Comparison of ENCODE assay signal across 15 cellular contexts in the genomic region with DNA sequence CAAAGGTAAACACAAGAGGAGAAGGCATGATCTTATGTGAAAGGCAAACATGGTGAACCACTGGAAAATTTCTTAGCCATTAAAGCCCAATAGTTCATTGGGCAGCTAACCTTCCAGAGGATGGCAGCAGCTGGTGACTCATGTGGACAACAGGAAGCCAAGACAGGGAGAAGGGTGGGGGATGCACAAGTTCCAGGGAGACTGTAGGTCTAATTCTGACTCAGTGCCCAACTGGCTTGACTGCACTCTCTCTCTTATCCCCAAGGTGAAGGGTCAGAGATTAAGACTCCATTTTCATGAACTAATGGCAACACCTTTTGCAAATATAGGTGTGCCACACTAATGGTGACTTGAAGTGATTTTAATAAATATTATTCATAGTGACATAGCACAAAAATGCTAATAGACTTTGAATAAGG. TPM values are rescaled to one million over a fixed set of nuclear protein-coding genes. Genes with fewer than 3 reads are reported as not detected.
A peak's percentile ranks its signal among the peaks of the same experiment; 100 is the strongest.
DNase-seq lines count a peak whose midpoint lies in the region; ATAC-seq, FAIRE-seq and TF ChIP-seq lines count a peak whose summit lies in the region.
"Had no signal": no experiment of that assay in that cellular context is flagged by ENCODE, and none has a peak within 500 bp of the region (broad histone marks: within the 10 kb centered on the region; RNA-seq: fewer than 3 reads in every experiment).

No MANE protein-coding gene starts in this region.

- in situ Hi-C loops in astrocyte of the spinal cord (cut with HindIII; ENCODE audit: low sequenced_read_pairs), result no loop called here

- no peaks in the 10 kb centered on the region for H4K20me1 ChIP-seq in keratinocyte (ENCODE audit: control insufficient read depth, extremely low read depth, insufficient read depth, low read length)

- TF ChIP-seq CTCF in A549 (IDR thresholded peaks at IDR 0.05) (no peak), astrocyte of the spinal cord (IDR thresholded peaks at IDR 0.05; ENCODE audit: low read depth, low read length) (no peak), keratinocyte (optimal IDR thresholded peaks at IDR 0.05 in 1 of 3, IDR thresholded peaks at IDR 0.05 in 1 of 3, conservative IDR thresholded peaks at IDR 0.05 in 1 of 3; ENCODE audit: extremely low read depth in 1 of 3, insufficient read depth in 2 of 3, low read length in 3 of 3) (no peak), GM10266 (IDR thresholded peaks at IDR 0.05; ENCODE audit: control insufficient read depth, insufficient read depth, low read depth, missing control alignments) (no peak), Caco-2 (IDR thresholded peaks at IDR 0.05; ENCODE audit: insufficient read depth in 1 of 2, low read depth in 1 of 2, low read length in 1 of 2, severe bottlenecking in 1 of 2, unreplicated experiment in 1 of 2) (no peak)

- intact Hi-C loops in aorta (cut with DNase I) (no loop called here), Caco-2 (cut with micrococcal nuclease; ENCODE audit: unreplicated experiment) (no loop called here)

- dilution Hi-C loops in keratinocyte (cut with MboI; ENCODE audit: extremely low pct_ligation_motif_present, low sequenced_read_pairs), result no loop called here

- H3K4me2 ChIP-seq in A549 (peak overlapping the region; percentile 71), keratinocyte (ENCODE audit: control insufficient read depth, extremely low read depth, insufficient read depth, low read depth, low read length) (no peak overlapping the region)

- H3K4me1 Mint-ChIP-seq in Caco-2 (ENCODE audit: low read depth, unreplicated experiment), result peaks cover 10% of the 10 kb centered on the region
- H3K4me1 Mint-ChIP-seq: memory B cell had no signal

- peak; percentile 12 to 45; a peak in 2 of 5 replicates for TF ChIP-seq RAD21 in A549 (conservative IDR thresholded peaks at IDR 0.05 in 1 of 2, IDR thresholded peaks at IDR 0.05 in 1 of 2)

- FAIRE-seq in A549 (lab: Jason Lieb, UNC) (peak; percentile 99), keratinocyte (lab: Jason Lieb, UNC) (no peak)

- H3K27me3 ChIP-seq in keratinocyte (ENCODE audit: control insufficient read depth, extremely low read depth, insufficient read depth, low read length) (no peaks in the 10 kb centered on the region), aorta (ENCODE audit: control insufficient read depth in 1 of 2, insufficient read depth in 2 of 2, low read length in 1 of 2) (no peaks in the 10 kb centered on the region), Caco-2 (replicated peaks; ENCODE audit: control insufficient read depth, insufficient read depth, low read length) (no peaks in the 10 kb centered on the region)
- H3K27me3 ChIP-seq: SJSA1 had no signal

- H3K27ac ChIP-seq in A549 (peak overlapping the region; percentile 89 to 90), keratinocyte (ENCODE audit: control insufficient read depth, insufficient read depth, low read length) (no peak overlapping the region), aorta (ENCODE audit: low read depth in 1 of 2, low read length in 2 of 2) (no peak overlapping the region)
- H3K27ac ChIP-seq: SJSA1 had no signal

- H3K27ac Mint-ChIP-seq in Caco-2 (ENCODE audit: unreplicated experiment), result no peak overlapping the region
- H3K27ac Mint-ChIP-seq: memory B cell had no signal

- DNase-seq in A549 (ENCODE audit: low read depth in 1 of 2, low spot score in 1 of 2), result peak; percentile 94 to 99
- DNase-seq in HPDE6-E6E7 (ENCODE audit: extremely low spot score), result peak; percentile 69
- peak; percentile 30 for DNase-seq in astrocyte of the spinal cord (ENCODE audit: low read depth, low spot score)
- peak; percentile 7 for DNase-seq in keratinocyte (ENCODE audit: low read depth, low spot score)
- no peak for DNase-seq in aorta
- DNase-seq in GM10266 (ENCODE audit: extremely low spot score), result no peak
- no peak for DNase-seq in Caco-2
- DNase-seq: activated CD4-positive, CD25-positive, alpha-beta regulatory T cell treated with anti-CD3 and anti-CD28 coated beads, Interleukin-2, amount 50 U/mL, for 72 hours; central memory CD4-positive, alpha-beta T cell; glutamatergic neuron; MV-4-11; NCI-H510A had no signal

- H3K4me1 ChIP-seq in A549 (peaks cover 68% of the 10 kb centered on the region), keratinocyte (ENCODE audit: control insufficient read depth, extremely low read depth, insufficient read depth, low read length) (peaks cover 5% of the 10 kb centered on the region), aorta (ENCODE audit: control insufficient read depth in 1 of 2, insufficient read depth in 2 of 2, low read length in 2 of 2) (no peaks in the 10 kb centered on the region), Caco-2 (peaks cover 4% of the 10 kb centered on the region; the same call in 1 of the 2 replicates)

- H3K9me1 ChIP-seq in keratinocyte (ENCODE audit: control insufficient read depth, extremely low read depth, insufficient read depth, low read length), result no peaks in the 10 kb centered on the region

- no peaks in the 10 kb centered on the region for H3K36me3 ChIP-seq in keratinocyte (ENCODE audit: control insufficient read depth in 2 of 2, extremely low read depth in 1 of 2, insufficient read depth in 2 of 2, low read length in 2 of 2)
- no peaks in the 10 kb centered on the region for H3K36me3 ChIP-seq in aorta (ENCODE audit: control insufficient read depth in 1 of 2, insufficient read depth in 2 of 2, low read length in 1 of 2)
- H3K36me3 ChIP-seq in Caco-2 (ENCODE audit: control insufficient read depth, insufficient read depth, low read length), result no peaks in the 10 kb centered on the region
- H3K36me3 ChIP-seq: SJSA1 had no signal

- H3K79me2 ChIP-seq in keratinocyte (ENCODE audit: control insufficient read depth, insufficient read depth, low read length), result no peaks in the 10 kb centered on the region

- TF ChIP-seq POLR2A in A549 (IDR thresholded peaks at IDR 0.05; ENCODE audit: low read length), result no peak

- H3K9ac ChIP-seq in keratinocyte (ENCODE audit: control insufficient read depth, extremely low read depth, insufficient read depth, low read length), result no peak overlapping the region

- H3K9me3 Mint-ChIP-seq in Caco-2 (ENCODE audit: unreplicated experiment), result no peaks in the 10 kb centered on the region
- H3K9me3 Mint-ChIP-seq: memory B cell had no signal

- no peaks in the 10 kb centered on the region for H3K36me3 Mint-ChIP-seq in Caco-2 (ENCODE audit: insufficient read depth, unreplicated experiment)
- H3K36me3 Mint-ChIP-seq: memory B cell had no signal

- POLR2A ChIA-PET in A549 (lab: Yijun Ruan, JAX), result interaction anchor here (0.6 to 2.3 kb wide), 5 partner anchors 8 to 163 kb away, joined by 3 to 16 read pairs (median 4); partner anchors contain the start of genes AKR1B10 and SLC35B4
- POLR2A ChIA-PET in Caco-2 (lab: Charles Lee), result no interaction called here

- peak; percentile 81 to 85; a peak in 4 of 5 replicates for TF ChIP-seq EP300 in A549 (IDR thresholded peaks at IDR 0.05)

- BruUV-seq in Caco-2 (replicated peaks; lab: Mats Ljungman, UMichigan), result no TSS peak

- H3K4me3 ChIP-seq in A549, result peak overlapping the region; percentile 2; the same call in 1 of the 3 replicates
- no peak overlapping the region for H3K4me3 ChIP-seq in astrocyte of the spinal cord (ENCODE audit: low read depth, low read length)
- H3K4me3 ChIP-seq in keratinocyte (ENCODE audit: control insufficient read depth in 2 of 3, extremely low read depth in 1 of 3, insufficient read depth in 2 of 3, low read depth in 1 of 3, low read length in 3 of 3), result no peak overlapping the region
- no peak overlapping the region for H3K4me3 ChIP-seq in aorta (ENCODE audit: low read length in 2 of 2)
- H3K4me3 ChIP-seq in Caco-2 (ENCODE audit: low read depth, low read length), result no peak overlapping the region
- H3K4me3 ChIP-seq: SJSA1 had no signal

- no peak overlapping the region for H2AFZ ChIP-seq in keratinocyte (ENCODE audit: control insufficient read depth, low read length)

- no peak overlapping the region for H3K4me3 Mint-ChIP-seq in Caco-2 (ENCODE audit: unreplicated experiment)
- H3K4me3 Mint-ChIP-seq: memory B cell had no signal

- H3K9me3 ChIP-seq in A549, result peaks cover 6% of the 10 kb centered on the region; the same call in 1 of the 3 replicates
- H3K9me3 ChIP-seq in keratinocyte (ENCODE audit: control insufficient read depth, low read depth, low read length), result no peaks in the 10 kb centered on the region
- no peaks in the 10 kb centered on the region for H3K9me3 ChIP-seq in aorta (ENCODE audit: control insufficient read depth, low read length)
- no peaks in the 10 kb centered on the region for H3K9me3 ChIP-seq in Caco-2
- H3K9me3 ChIP-seq: SJSA1 had no signal

- ATAC-seq in A549 (peak; percentile 75 to 83), aorta (ENCODE audit: low FRiP score) (no peak), GM19452 (IDR thresholded peaks at IDR 0.05; ENCODE audit: unreplicated experiment) (no peak)

- CTCF ChIA-PET in A549 (lab: Yijun Ruan, JAX) (interaction anchor here (0.9 to 14.1 kb wide), 17 partner anchors 9 to 324 kb away, joined by 3 to 140 read pairs (median 4); partner anchors contain the start of gene SLC35B4), Caco-2 (lab: Charles Lee) (no interaction called here)

- H3K27me3 Mint-ChIP-seq in Caco-2 (ENCODE audit: insufficient read depth, unreplicated experiment), result peaks cover 3% of the 10 kb centered on the region

TF ChIP-seq in A549, 52 proteins besides CTCF, POLR2A, EP300 and RAD21 (continues in another document):
- TF ChIP-seq ZNF302 (CRISPR knock-in tag; IDR thresholded peaks at IDR 0.05), result no peak

RNA-seq across cellular contexts. Expression of gene SLC35B4, which starts 47.9 kb away (rescaled TPM):
- polyA plus RNA-seq in A549 (2011; rRNA removed), result 73.0 and 83.9 TPM in 2 replicates
- polyA plus RNA-seq in A549 (2012; cell fraction: cytosol; rRNA removed), result 22.5 and 28.4 TPM in 2 replicates
- 25.8 and 35.9 TPM in 2 replicates for polyA plus RNA-seq in A549 (2012; cell fraction: nucleus; rRNA removed)
- 29.1 to 36.0 TPM (median 32.8 TPM) in 3 replicates for polyA plus RNA-seq in A549 (2017; fragmentation: RNase III; extraction: RNeasy Plus Mini Kit Qiagen cat#74134 plus additional on column Dnase treatment)
- polyA minus RNA-seq in A549 (2011; rRNA and poly(A)+ RNA removed), result 112 and 123 TPM in 2 replicates
- polyA plus RNA-seq in keratinocyte, result 12.1 to 18.6 TPM (median 16.0 TPM) in 3 replicates
- 0.62 TPM for polyA plus RNA-seq in keratinocyte (2011; ENCODE audit: low read depth)
- 6.3 and 8.6 TPM in 2 replicates for polyA plus RNA-seq in keratinocyte (2011; cell fraction: cytosol; rRNA removed)
- polyA plus RNA-seq in keratinocyte (2011; cell fraction: nucleus; rRNA removed), result 20.8 and 21.8 TPM in 2 replicates
- 2.4 and 11.8 TPM in 2 replicates for polyA plus RNA-seq in keratinocyte (2012; ENCODE audit: low replicate concordance)
- 17.0 to 33.5 TPM (median 26.4 TPM) in 3 replicates for polyA minus RNA-seq in keratinocyte
- polyA minus RNA-seq in keratinocyte (2011; cell fraction: cytosol; rRNA and poly(A)+ RNA removed), result 15.7 TPM
- polyA minus RNA-seq in keratinocyte (2011; cell fraction: nucleus; rRNA and poly(A)+ RNA removed), result 14.7 and 31.8 TPM in 2 replicates
- total RNA-seq in aorta, result 10 to 100 TPM; 16.0 to 17.9 TPM
- polyA plus RNA-seq in aorta, result 1 to 10 TPM; 2.1 to 3.8 TPM
- total RNA-seq in Caco-2 (2022), result 17.1 and 18.2 TPM in 2 replicates

Comparison
In these comparisons a context has a peak if more than half of its experiments do, and no peak if none do; other contexts are left out.
1. ATAC-seq: peak in A549 (2 of 2); none in aorta (single experiment) and GM19452 (single experiment).
2. DNase-seq: peak in A549 (2 of 2), HPDE6-E6E7 (single experiment), astrocyte of the spinal cord (single experiment) and keratinocyte (single experiment); none in aorta (0 of 2), GM10266 (single experiment) and Caco-2 (0 of 2).
3. H3K27ac ChIP-seq: peak in A549 (2 of 2); none in keratinocyte (single experiment) and aorta (0 of 2).